8 cellular contexts compared by ENCODE assay signal in the genomic region with DNA sequence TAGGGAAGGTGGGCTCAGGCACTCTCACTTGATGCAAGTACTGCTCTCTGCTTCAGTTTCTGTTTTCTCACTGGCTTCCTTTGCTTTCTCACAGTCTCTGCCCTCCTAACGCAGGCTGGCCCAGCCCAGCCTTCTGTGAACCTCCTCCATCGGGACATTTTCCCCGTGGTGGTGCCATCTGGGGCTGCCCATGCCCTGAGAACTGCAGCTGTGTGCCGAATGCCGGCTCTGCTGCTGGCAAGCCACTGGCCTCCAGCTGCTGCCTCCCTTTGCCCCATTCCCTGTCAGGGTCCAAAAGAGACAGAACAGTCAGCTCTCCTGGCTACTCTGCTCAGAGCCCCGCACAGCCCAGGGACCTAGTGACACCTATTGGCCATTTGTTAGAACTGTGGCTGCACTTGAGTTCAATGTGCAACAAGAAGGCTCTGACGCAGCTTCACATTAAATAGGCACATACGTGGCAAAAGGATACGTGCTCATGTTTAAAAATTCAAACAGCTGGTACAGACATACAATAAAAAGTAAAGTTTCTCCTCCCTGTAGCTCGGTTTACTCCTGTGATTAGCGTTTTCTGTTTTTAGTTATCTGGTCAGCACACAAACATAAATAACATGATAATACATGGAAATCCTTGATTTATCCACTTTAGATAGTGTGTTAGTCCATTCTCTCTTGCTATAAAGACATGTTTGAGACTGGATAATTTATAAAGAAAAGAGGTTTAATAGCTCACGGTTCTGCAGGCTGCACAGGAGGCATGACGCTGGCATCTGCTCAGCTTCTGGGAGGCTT. TPM values are rescaled to one million over a fixed set of nuclear protein-coding genes. Genes with fewer than 3 reads are reported as not detected.
DNase-seq lines count a peak whose midpoint lies in the region; ATAC-seq and TF ChIP-seq lines count a peak whose summit lies in the region.

No MANE protein-coding gene starts in this region.

- H3K4me1 ChIP-seq in right atrium auricular region: no peaks in the 10 kb centered on the region

- H3K4me3 Mint-ChIP-seq in activated naive CD8-positive, alpha-beta T cell treated with anti-CD3 and anti-CD28 coated beads, Interleukin-2, amount 50 U/mL, for 24 hours: no peak overlapping the region

- ATAC-seq in GM18867 (IDR thresholded peaks at IDR 0.05; ENCODE audit: unreplicated experiment): peak; percentile 95
- peak; percentile 85 for ATAC-seq in HG03039 (IDR thresholded peaks at IDR 0.05; ENCODE audit: unreplicated experiment)
- peak; percentile 85 for ATAC-seq in activated naive CD8-positive, alpha-beta T cell treated with anti-CD3 and anti-CD28 coated beads, Interleukin-2, amount 50 U/mL, for 24 hours

- H3K9me3 ChIP-seq in right atrium auricular region: no peaks in the 10 kb centered on the region

- no peak overlapping the region for H3K27ac Mint-ChIP-seq in activated naive CD8-positive, alpha-beta T cell treated with anti-CD3 and anti-CD28 coated beads, Interleukin-2, amount 50 U/mL, for 24 hours

- H3K27me3 Mint-ChIP-seq in activated naive CD8-positive, alpha-beta T cell treated with anti-CD3 and anti-CD28 coated beads, Interleukin-2, amount 50 U/mL, for 24 hours: peaks cover 4% of the 10 kb centered on the region

- DNase-seq in COR-L47 (lab: John Stamatoyannopoulos, UW) (peak; percentile 42), NCI-H446 treated with DMSO at 0.1 percent for 48 hours (lab: John Stamatoyannopoulos, UW) (peak; percentile 15), right atrium auricular region (ENCODE audit: low spot score) (no peak), renal cortical epithelial cell (ENCODE audit: low read depth) (peak; percentile 57), GOT3 (lab: John Stamatoyannopoulos, UW) (no peak)
- peak; percentile 25 for DNase-seq in activated naive CD8-positive, alpha-beta T cell treated with anti-CD3 and anti-CD28 coated beads, Interleukin-2, amount 50 U/mL, for 24 hours

- no peaks in the 10 kb centered on the region for H3K4me1 Mint-ChIP-seq in activated naive CD8-positive, alpha-beta T cell treated with anti-CD3 and anti-CD28 coated beads, Interleukin-2, amount 50 U/mL, for 24 hours

- no peaks in the 10 kb centered on the region for H3K9me3 Mint-ChIP-seq in activated naive CD8-positive, alpha-beta T cell treated with anti-CD3 and anti-CD28 coated beads, Interleukin-2, amount 50 U/mL, for 24 hours

- peak; percentile 36 to 68 for TF ChIP-seq CTCF in right atrium auricular region (IDR thresholded peaks at IDR 0.05)

- H3K36me3 ChIP-seq in right atrium auricular region: no peaks in the 10 kb centered on the region

- no peaks in the 10 kb centered on the region for H3K36me3 Mint-ChIP-seq in activated naive CD8-positive, alpha-beta T cell treated with anti-CD3 and anti-CD28 coated beads, Interleukin-2, amount 50 U/mL, for 24 hours (ENCODE audit: low read depth)

- no peak overlapping the region for H3K27ac ChIP-seq in right atrium auricular region

- H3K4me3 ChIP-seq in right atrium auricular region: no peak overlapping the region

- no peaks in the 10 kb centered on the region for H3K27me3 ChIP-seq in right atrium auricular region

RNA-seq across cellular contexts. Expression of a gene that starts 46.6 kb away (rescaled TPM):
- under 1 TPM in 1 of 2 donors, not detected in 1; 0.16 TPM for total RNA-seq in right atrium auricular region
- total RNA-seq in renal cortical epithelial cell: not detected in 2 replicates

Comparison
In these comparisons a context has a peak if more than half of its experiments do, and no peak if none do; other contexts are left out.
1. DNase-seq: peak in COR-L47 (single experiment), NCI-H446 treated with DMSO at 0.1 percent for 48 hours (single experiment), activated naive CD8-positive, alpha-beta T cell treated with anti-CD3 and anti-CD28 coated beads, Interleukin-2, amount 50 U/mL, for 24 hours (single experiment) and renal cortical epithelial cell (single experiment); none in right atrium auricular region (single experiment) and GOT3 (single experiment).
2. Peak in every context shown above with its lines, with median percentiles within 50 percentile points of each other: ATAC-seq.